8 cellular contexts compared by ENCODE assay signal in the genomic region with DNA sequence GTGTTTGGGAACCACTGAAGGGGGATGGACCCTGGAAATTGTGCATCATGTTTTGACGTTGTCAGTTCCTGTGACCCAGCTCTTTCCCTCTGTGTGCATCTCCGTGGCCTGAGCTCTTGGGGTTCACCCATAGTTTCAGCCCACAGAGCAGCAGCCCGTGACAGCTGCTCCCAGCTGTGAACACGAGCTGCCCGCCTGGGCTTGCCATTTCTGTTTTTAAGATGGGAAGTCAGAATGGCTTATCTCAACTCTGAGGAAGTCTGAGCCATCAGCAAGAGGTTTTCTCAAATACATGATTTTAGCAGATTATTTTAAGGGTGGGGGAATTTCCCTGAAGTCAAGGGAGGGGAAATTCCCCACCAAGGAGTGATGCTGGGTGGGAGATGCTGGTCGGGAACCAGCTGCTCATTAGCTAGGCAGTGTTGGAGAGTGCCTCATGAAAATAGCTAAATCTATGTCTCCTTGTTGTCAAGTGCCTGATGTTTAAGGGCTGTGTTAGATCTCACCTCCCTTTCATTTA. TPM values are rescaled to one million over a fixed set of nuclear protein-coding genes. Genes with fewer than 3 reads are reported as not detected.
DNase-seq lines count a peak whose midpoint lies in the region; ATAC-seq and TF ChIP-seq lines count a peak whose summit lies in the region.

No MANE protein-coding gene starts in this region.

- H3K27ac Mint-ChIP-seq in activated naive CD4-positive, alpha-beta T cell treated with anti-CD3 and anti-CD28 coated beads, Interleukin-2, amount 50 U/mL, for 72 hours, result peak overlapping the region; percentile 90 to 96
- peak overlapping the region; percentile 95 to 98 for H3K27ac Mint-ChIP-seq in natural killer cell

- H4K20me1 ChIP-seq in DND-41 (ENCODE audit: insufficient read depth, low read length) (no peaks in the 10 kb centered on the region), OCI-LY7 (ENCODE audit: insufficient read depth, low read length) (no peaks in the 10 kb centered on the region)

- H3K9me3 Mint-ChIP-seq in activated naive CD4-positive, alpha-beta T cell treated with anti-CD3 and anti-CD28 coated beads, Interleukin-2, amount 50 U/mL, for 72 hours, result no peaks in the 10 kb centered on the region
- H3K9me3 Mint-ChIP-seq in natural killer cell, result peaks cover 2 to 3% of the 10 kb centered on the region in 2 donors

- H3K27ac ChIP-seq in DND-41 (ENCODE audit: low read length), result 0 out of 2 replicates have a peak overlapping the region, but pooled peaks have one; percentile 37
- no peak overlapping the region for H3K27ac ChIP-seq in OCI-LY7 (ENCODE audit: low read depth, low read length, poor library complexity, severe bottlenecking)

- DNase-seq in DND-41, result peak; percentile 22
- peak; percentile 5 for DNase-seq in OCI-LY7 (ENCODE audit: low spot score)
- DNase-seq in activated naive CD4-positive, alpha-beta T cell treated with anti-CD3 and anti-CD28 coated beads, Interleukin-2, amount 50 U/mL, for 72 hours (ENCODE audit: low spot score in 2 of 2), result peak; percentile 65 to 86
- DNase-seq in natural killer cell, result peak; percentile 70
- DNase-seq in SIG-M5 (lab: John Stamatoyannopoulos, UW), result no peak
- no peak for DNase-seq in dedifferentiated amniotic fluid mesenchymal stem cell (ENCODE audit: extremely low spot score)
- no peak for DNase-seq in amniotic stem cell (lab: John Stamatoyannopoulos, UW)

- intact Hi-C loops in OCI-LY7 (cut with micrococcal nuclease; ENCODE audit: unreplicated experiment), result no loop called here
- intact Hi-C loops in natural killer cell (cut with micrococcal nuclease), result loop anchor here (1.0 to 5.0 kb wide), 5 partner anchors 9 to 344 kb away; a partner anchor contains a TSS

- POLR2A ChIA-PET in OCI-LY7 (lab: Charles Lee), result interaction anchor here (0.7 to 1.1 kb wide), 3 partner anchors 11 to 42 kb away, joined by 3 to 4 read pairs (median 4); no protein-coding TSS in a partner anchor

- peak overlapping the region; percentile 68 for H3K4me3 Mint-ChIP-seq in natural killer cell

- peaks cover 13 to 36% of the 10 kb centered on the region in 2 donors for H3K36me3 Mint-ChIP-seq in activated naive CD4-positive, alpha-beta T cell treated with anti-CD3 and anti-CD28 coated beads, Interleukin-2, amount 50 U/mL, for 72 hours
- H3K36me3 Mint-ChIP-seq in natural killer cell, result peaks cover 8% of the 10 kb centered on the region

- H3K9ac ChIP-seq in DND-41 (ENCODE audit: low read depth, low read length), result no peak overlapping the region

- H3K9me3 ChIP-seq in DND-41 (ENCODE audit: insufficient read depth, low read length, severe bottlenecking), result no peaks in the 10 kb centered on the region
- no peaks in the 10 kb centered on the region for H3K9me3 ChIP-seq in OCI-LY7 (ENCODE audit: low read length)

- no peaks in the 10 kb centered on the region for H3K36me3 ChIP-seq in DND-41 (ENCODE audit: insufficient read depth, low read length)
- H3K36me3 ChIP-seq in OCI-LY7 (ENCODE audit: insufficient read depth, low read length), result no peaks in the 10 kb centered on the region

- H3K4me2 ChIP-seq in DND-41 (ENCODE audit: insufficient read depth, low read length) (no peak overlapping the region), OCI-LY7 (ENCODE audit: low read length) (no peak overlapping the region)

- H2AFZ ChIP-seq in DND-41 (ENCODE audit: low read depth, low read length) (no peak overlapping the region), OCI-LY7 (ENCODE audit: low read length) (no peak overlapping the region)

- no peak for ATAC-seq in DND-41 (ENCODE audit: insufficient read depth, low read depth)
- ATAC-seq in GM21576 (IDR thresholded peaks at IDR 0.05; ENCODE audit: unreplicated experiment), result peak; percentile 37
- peak; percentile 68 to 76 for ATAC-seq in activated naive CD4-positive, alpha-beta T cell treated with anti-CD3 and anti-CD28 coated beads, Interleukin-2, amount 50 U/mL, for 72 hours
- ATAC-seq in natural killer cell, result peak; percentile 63 to 81 (median 76)

- BruUV-seq in OCI-LY7 (replicated peaks; lab: Mats Ljungman, UMichigan), result no TSS peak

- H3K27me3 Mint-ChIP-seq in natural killer cell (ENCODE audit: low read depth in 2 of 2), result peaks cover 3 to 8% of the 10 kb centered on the region in 2 donors

- H3K4me1 ChIP-seq in DND-41 (ENCODE audit: insufficient read depth, low read length) (peaks cover 48% of the 10 kb centered on the region), OCI-LY7 (ENCODE audit: insufficient read depth, low read length, poor library complexity, severe bottlenecking) (no peaks in the 10 kb centered on the region)

- CTCF ChIA-PET in OCI-LY7 (lab: Charles Lee; ENCODE audit: unreplicated experiment), result no interaction called here

- no peak overlapping the region for H3K4me3 ChIP-seq in DND-41 (ENCODE audit: low read depth in 1 of 2, low read length in 2 of 2)
- H3K4me3 ChIP-seq in OCI-LY7 (ENCODE audit: low read depth, low read length, poor library complexity, severe bottlenecking), result no peak overlapping the region

- H3K9me2 ChIP-seq in OCI-LY7 (ENCODE audit: insufficient read depth, low read length), result no peaks in the 10 kb centered on the region

- no peaks in the 10 kb centered on the region for H3K79me2 ChIP-seq in DND-41 (ENCODE audit: insufficient read depth, low read length)
- no peaks in the 10 kb centered on the region for H3K79me2 ChIP-seq in OCI-LY7 (ENCODE audit: insufficient read depth, low read depth, low read length)

- H3K4me1 Mint-ChIP-seq in natural killer cell, result peaks cover 92 to 94% of the 10 kb centered on the region in 2 donors

- TF ChIP-seq CTCF in DND-41 (IDR thresholded peaks at IDR 0.05; ENCODE audit: borderline replicate concordance, extremely low read depth, low read length, poor library complexity, severe bottlenecking) (no peak), OCI-LY7 (conservative IDR thresholded peaks at IDR 0.05; ENCODE audit: low read length) (no peak), natural killer cell (IDR thresholded peaks at IDR 0.05) (no peak)

- H3K27me3 ChIP-seq in DND-41 (ENCODE audit: insufficient read depth, low read length, poor library complexity), result no peaks in the 10 kb centered on the region

RNA-seq across cellular contexts. Expression of a gene that starts 34.9 kb away (rescaled TPM):
- not detected in 2 replicates for total RNA-seq in OCI-LY7 (2014; rRNA removed; shearing (Covaris generic))
- total RNA-seq in OCI-LY7 (2022) (not detected in 2 replicates), natural killer cell (under 1 TPM in 1 of 3 donors, not detected in 2; 0.25 TPM)
- not detected for total RNA-seq in activated naive CD4-positive, alpha-beta T cell treated with anti-CD3 and anti-CD28 coated beads, Interleukin-2, amount 50 U/mL, for 72 hours

Comparison
In these comparisons a context has a peak if more than half of its experiments do, and no peak if none do; other contexts are left out.
1. DNase-seq: peak in DND-41 (single experiment), OCI-LY7 (single experiment), activated naive CD4-positive, alpha-beta T cell treated with anti-CD3 and anti-CD28 coated beads, Interleukin-2, amount 50 U/mL, for 72 hours (2 of 2) and natural killer cell (single experiment); none in SIG-M5 (single experiment), dedifferentiated amniotic fluid mesenchymal stem cell (single experiment) and amniotic stem cell (single experiment).